In the genomic region with DNA sequence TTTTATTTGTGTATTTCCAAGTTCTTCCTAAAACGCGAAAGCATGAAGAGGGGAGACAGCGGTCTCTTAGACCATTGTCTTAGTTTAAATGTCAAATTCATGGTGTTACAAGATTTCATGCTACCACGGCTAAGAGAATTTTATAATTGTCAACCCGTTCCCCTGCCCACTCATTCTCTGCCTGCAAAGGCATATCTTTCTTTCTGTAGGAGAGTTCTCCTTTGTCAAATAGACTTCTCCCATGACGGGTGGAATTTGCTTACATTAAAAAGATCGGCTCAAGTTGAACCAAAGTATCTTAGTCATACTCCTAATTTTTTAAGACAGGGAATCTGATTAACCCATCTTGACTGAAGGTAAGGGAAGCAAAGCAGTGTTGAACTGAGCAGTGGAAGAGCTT, we compare ENCODE assay signal across 3 cellular contexts.
"Had no signal": no experiment of that assay in that cellular context is flagged by ENCODE, and none has a peak within 500 bp of the region (broad histone marks: within the 10 kb centered on the region; RNA-seq: fewer than 3 reads in every experiment).

No MANE protein-coding gene starts in this region.

- H3K4me3 ChIP-seq: GM12878 had no signal

- DNase-seq: GDM1, GF-D8 had no signal

- ATAC-seq: GM12878 had no signal
